ENCODE assay signal across 16 cellular contexts in genomic region chr3:104368760-104369159, GRCh38.
"Had no signal": no experiment of that assay in that cellular context is flagged by ENCODE, and none has a peak within 500 bp of the region (broad histone marks: within the 10 kb centered on the region; RNA-seq: fewer than 3 reads in every experiment).

No MANE protein-coding gene starts in this region.

- H3K4me3 ChIP-seq: esophagus muscularis mucosa, gastrocnemius medialis, heart right ventricle, right atrium auricular region, stomach, thoracic aorta had no signal

- H3K4me1 ChIP-seq: esophagus muscularis mucosa, gastrocnemius medialis, right atrium auricular region, stomach had no signal

- H3K27me3 ChIP-seq: esophagus muscularis mucosa, gastrocnemius medialis, heart right ventricle, right atrium auricular region, stomach had no signal

- ATAC-seq: effector memory CD8-positive, alpha-beta T cell; gastrocnemius medialis; heart right ventricle; left lobe of liver; natural killer cell had no signal

- H3K36me3 ChIP-seq: esophagus muscularis mucosa, gastrocnemius medialis, heart right ventricle, right atrium auricular region, stomach, thoracic aorta had no signal

- FAIRE-seq: small intestine had no signal

- H3K9me3 ChIP-seq: esophagus muscularis mucosa, gastrocnemius medialis, right atrium auricular region, stomach, thoracic aorta had no signal

- DNase-seq: effector memory CD8-positive, alpha-beta T cell; gastrocnemius medialis; heart right ventricle; islet precursor cell; natural killer cell; small intestine; stimulated activated CD4-positive, alpha-beta T cell treated with anti-CD3 and anti-CD28 coated beads, Interleukin-12 subunit alpha, Interleukin-12 subunit beta, amount 100 ng/mL, for 4 hours; stimulated activated naive CD4-positive, alpha-beta T cell; stomach; substantia nigra; trophoblast cell had no signal

- H3K27ac ChIP-seq: epithelial cell of prostate, esophagus muscularis mucosa, gastrocnemius medialis, heart right ventricle, right atrium auricular region, stomach, thoracic aorta had no signal
